In the genomic region with DNA sequence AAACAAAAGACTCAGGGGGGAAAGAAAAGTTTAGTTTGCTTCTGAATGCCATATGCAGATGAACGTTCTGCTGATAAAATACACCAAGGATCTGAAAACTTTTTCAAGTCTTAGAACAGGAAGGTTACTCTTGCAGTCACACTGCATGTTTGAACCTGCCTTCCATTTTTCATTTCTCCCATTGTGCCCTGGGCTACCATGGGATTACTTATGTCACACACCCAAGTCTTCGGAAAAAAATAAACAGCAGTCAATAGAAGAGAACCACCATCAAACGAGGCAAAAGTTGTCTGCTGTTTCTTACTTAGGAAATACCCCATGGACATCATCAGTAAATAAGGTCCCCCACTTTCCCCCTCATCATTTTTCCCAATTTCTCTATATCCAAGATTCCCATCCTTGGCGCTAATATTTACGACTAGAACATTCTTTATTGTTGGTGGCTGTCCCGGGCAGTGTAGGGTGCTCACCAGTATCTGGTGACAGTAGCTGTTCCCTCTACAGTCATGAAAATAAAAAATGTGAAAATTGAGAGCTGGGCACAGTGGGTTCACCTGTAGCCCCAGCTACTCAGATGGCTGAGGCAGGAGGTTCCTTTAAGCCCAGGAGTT, we compare ENCODE assay signal across 9 cellular contexts.
DNase-seq lines count a peak whose midpoint lies in the region; ATAC-seq and TF ChIP-seq lines count a peak whose summit lies in the region.
"Had no signal": no experiment of that assay in that cellular context is flagged by ENCODE, and none has a peak within 500 bp of the region (broad histone marks: within the 10 kb centered on the region; RNA-seq: fewer than 3 reads in every experiment).

No MANE protein-coding gene starts in this region.

- intact Hi-C loops in heart left ventricle (cut with DNase I) = loop anchor here in 6 of 10 donors (2.0 to 10.0 kb wide), 7 partner anchors 36 to 291 kb away; partner anchors contain the start of gene ZNF217 (in 1 of the 6)
- intact Hi-C loops in vagina (cut with DNase I) = no loop called here

- ATAC-seq in heart left ventricle = no peak
- no peak for ATAC-seq in activated naive CD8-positive, alpha-beta T cell treated with anti-CD3 and anti-CD28 coated beads, Interleukin-2, amount 10 ng/mL, durations not matched to agents 7 days and 5 days (ENCODE audit: low read depth)

- peak overlapping the region; percentile 73 for H3K27ac ChIP-seq in cardiac muscle cell
- H3K27ac ChIP-seq in heart left ventricle = peak overlapping the region in 4 of 12 donors; percentile 65 to 81 (median 77)
- H3K27ac ChIP-seq in vagina = peak overlapping the region; percentile 85

- H3K27me3 ChIP-seq in cardiac muscle cell (no peaks in the 10 kb centered on the region), heart left ventricle (no peaks in the 10 kb centered on the region), vagina (no peaks in the 10 kb centered on the region), MG63 (no peaks in the 10 kb centered on the region)

- peak overlapping the region; percentile 65 for H3K4me3 Mint-ChIP-seq in activated naive CD8-positive, alpha-beta T cell treated with anti-CD3 and anti-CD28 coated beads, Interleukin-2, amount 10 ng/mL, durations not matched to agents 7 days and 5 days
- no peak overlapping the region for H3K4me3 Mint-ChIP-seq in mesothelial cell of epicardium

- H3K27ac Mint-ChIP-seq in activated naive CD8-positive, alpha-beta T cell treated with anti-CD3 and anti-CD28 coated beads, Interleukin-2, amount 10 ng/mL, durations not matched to agents 7 days and 5 days = peak overlapping the region; percentile 92
- H3K27ac Mint-ChIP-seq in mesothelial cell of epicardium = peak overlapping the region; percentile 99

- no peaks in the 10 kb centered on the region for H3K36me3 Mint-ChIP-seq in activated naive CD8-positive, alpha-beta T cell treated with anti-CD3 and anti-CD28 coated beads, Interleukin-2, amount 10 ng/mL, durations not matched to agents 7 days and 5 days
- no peaks in the 10 kb centered on the region for H3K36me3 Mint-ChIP-seq in mesothelial cell of epicardium

- H3K9me3 ChIP-seq in cardiac muscle cell (ENCODE audit: low read depth) = no peaks in the 10 kb centered on the region
- no peaks in the 10 kb centered on the region for H3K9me3 ChIP-seq in heart left ventricle
- no peaks in the 10 kb centered on the region for H3K9me3 ChIP-seq in vagina
- no peaks in the 10 kb centered on the region for H3K9me3 ChIP-seq in MG63

- TF ChIP-seq CTCF in cardiac muscle cell (IDR thresholded peaks at IDR 0.05; ENCODE audit: low read depth, low read length) = no peak
- TF ChIP-seq CTCF in heart left ventricle (IDR thresholded peaks at IDR 0.05) = no peak
- TF ChIP-seq CTCF in mesothelial cell of epicardium (IDR thresholded peaks at IDR 0.05; ENCODE audit: unreplicated experiment) = no peak
- no peak for TF ChIP-seq CTCF in vagina (IDR thresholded peaks at IDR 0.05)

- H3K4me3 ChIP-seq in cardiac muscle cell = no peak overlapping the region
- no peak overlapping the region for H3K4me3 ChIP-seq in heart left ventricle
- no peak overlapping the region for H3K4me3 ChIP-seq in vagina
- no peak overlapping the region for H3K4me3 ChIP-seq in MG63

- TF ChIP-seq POLR2A in heart left ventricle (IDR thresholded peaks at IDR 0.05) (no peak), vagina (IDR thresholded peaks at IDR 0.05) (no peak)

- no peaks in the 10 kb centered on the region for H3K36me3 ChIP-seq in cardiac muscle cell
- no peaks in the 10 kb centered on the region for H3K36me3 ChIP-seq in heart left ventricle
- no peaks in the 10 kb centered on the region for H3K36me3 ChIP-seq in vagina
- no peaks in the 10 kb centered on the region for H3K36me3 ChIP-seq in MG63

- peaks cover 59% of the 10 kb centered on the region for H3K4me1 Mint-ChIP-seq in activated naive CD8-positive, alpha-beta T cell treated with anti-CD3 and anti-CD28 coated beads, Interleukin-2, amount 10 ng/mL, durations not matched to agents 7 days and 5 days
- peaks cover 76% of the 10 kb centered on the region for H3K4me1 Mint-ChIP-seq in mesothelial cell of epicardium

- WGBS in heart left ventricle, 4 donors = 84 to 88% (median 86%) methylated on average over 6 of the region's 6 CpGs

- POLR2A ChIA-PET in activated naive CD8-positive, alpha-beta T cell treated with anti-CD3 and anti-CD28 coated beads, Interleukin-2, amount 10 ng/mL, durations not matched to agents 7 days and 5 days (lab: Charles Lee) = interaction anchor here (2.3 to 2.7 kb wide), 2 partner anchors 11 to 119 kb away, joined by 8 to 11 read pairs; no protein-coding TSS in a partner anchor

- H3K4me1 ChIP-seq in cardiac muscle cell (ENCODE audit: low read depth) (peaks cover 42% of the 10 kb centered on the region), heart left ventricle (peaks cover 0 to 53% (median 22%) of the 10 kb centered on the region in 12 donors), vagina (peaks cover 46% of the 10 kb centered on the region)

- H3K27me3 Mint-ChIP-seq in activated naive CD8-positive, alpha-beta T cell treated with anti-CD3 and anti-CD28 coated beads, Interleukin-2, amount 10 ng/mL, durations not matched to agents 7 days and 5 days = no peaks in the 10 kb centered on the region
- H3K27me3 Mint-ChIP-seq in mesothelial cell of epicardium (ENCODE audit: low read depth) = no peaks in the 10 kb centered on the region

- DNase-seq in cardiac muscle cell (ENCODE audit: low read depth in 1 of 2, low spot score in 1 of 2) (no peak), heart left ventricle (no peak), mesothelial cell of epicardium (ENCODE audit: low spot score in 2 of 2, unreplicated experiment in 2 of 2) (no peak), vagina (ENCODE audit: extremely low spot score in 2 of 2) (no peak), cerebellar cortex (ENCODE audit: low spot score) (no peak), MG63 (no peak), NCI-H1417 treated with DMSO at 0.1 percent for 48 hours (lab: John Stamatoyannopoulos, UW) (no peak)
- DNase-seq in activated naive CD8-positive, alpha-beta T cell treated with anti-CD3 and anti-CD28 coated beads, Interleukin-2, amount 10 ng/mL, durations not matched to agents 7 days and 5 days = no peak
- DNase-seq: NCI-H2029 treated with DMSO at 0.1 percent for 48 hours had no signal

- no peaks in the 10 kb centered on the region for H3K9me3 Mint-ChIP-seq in activated naive CD8-positive, alpha-beta T cell treated with anti-CD3 and anti-CD28 coated beads, Interleukin-2, amount 10 ng/mL, durations not matched to agents 7 days and 5 days
- no peaks in the 10 kb centered on the region for H3K9me3 Mint-ChIP-seq in mesothelial cell of epicardium
